In the genomic region with DNA sequence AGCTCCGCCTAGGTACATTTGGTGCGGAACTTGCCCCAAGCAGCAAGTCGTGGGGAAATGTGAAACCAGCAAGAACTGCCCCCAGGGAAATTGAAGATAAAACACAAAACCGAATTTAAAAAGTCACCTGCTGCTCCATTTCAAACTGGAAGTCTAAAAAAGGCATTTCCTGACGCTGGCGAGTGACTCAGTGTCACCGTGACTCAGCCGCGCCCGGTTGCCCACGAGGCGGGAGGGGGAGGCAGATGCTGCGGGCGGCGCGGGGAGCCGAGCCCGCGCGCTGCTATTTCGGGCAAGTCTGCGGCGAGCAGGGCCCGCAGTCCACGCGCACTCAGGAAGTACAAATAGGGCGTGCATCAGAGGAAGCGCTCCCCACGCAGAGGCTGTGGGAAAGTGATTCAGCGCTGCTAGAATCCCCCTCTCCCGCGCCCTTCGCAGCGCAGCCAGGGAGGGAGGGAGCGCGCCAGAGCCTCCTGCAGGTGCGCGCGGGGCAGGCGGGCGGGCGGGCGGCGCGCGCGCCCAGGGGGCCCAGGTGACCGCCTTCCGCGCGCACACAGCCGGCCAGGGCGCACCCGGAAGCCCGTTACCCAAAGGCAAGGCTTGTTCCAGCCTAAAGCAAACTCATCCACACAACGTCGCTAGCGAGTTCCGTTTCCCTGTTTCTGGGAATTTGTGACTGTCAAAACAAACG, we compare ENCODE assay signal across 2 cellular contexts.
A peak's percentile ranks its signal among the peaks of the same experiment; 100 is the strongest.
TF ChIP-seq lines count a peak whose summit lies in the region.

No MANE protein-coding gene starts in this region.

TF ChIP-seq in IMR-90, 13 proteins besides CTCF, POLR2A, EP300 and RAD21:
- TF ChIP-seq, protein P1, sequence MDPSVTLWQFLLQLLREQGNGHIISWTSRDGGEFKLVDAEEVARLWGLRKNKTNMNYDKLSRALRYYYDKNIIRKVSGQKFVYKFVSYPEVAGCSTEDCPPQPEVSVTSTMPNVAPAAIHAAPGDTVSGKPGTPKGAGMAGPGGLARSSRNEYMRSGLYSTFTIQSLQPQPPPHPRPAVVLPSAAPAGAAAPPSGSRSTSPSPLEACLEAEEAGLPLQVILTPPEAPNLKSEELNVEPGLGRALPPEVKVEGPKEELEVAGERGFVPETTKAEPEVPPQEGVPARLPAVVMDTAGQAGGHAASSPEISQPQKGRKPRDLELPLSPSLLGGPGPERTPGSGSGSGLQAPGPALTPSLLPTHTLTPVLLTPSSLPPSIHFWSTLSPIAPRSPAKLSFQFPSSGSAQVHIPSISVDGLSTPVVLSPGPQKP (IDR thresholded peaks at IDR 0.05; ENCODE audit: borderline replicate concordance, low read depth, low read length): no peak
- peak; percentile 92 for TF ChIP-seq NFE2L2 (IDR thresholded peaks at IDR 0.05; ENCODE audit: low read depth, low read length)
- TF ChIP-seq SMC3 (IDR thresholded peaks at IDR 0.05; ENCODE audit: low read depth, low read length): no peak
- TF ChIP-seq RCOR1 (IDR thresholded peaks at IDR 0.05; ENCODE audit: insufficient replicate concordance, low read length): peak; percentile 64
- peak; percentile 88 for TF ChIP-seq FOS (IDR thresholded peaks at IDR 0.05; ENCODE audit: low read depth, low read length)
- TF ChIP-seq, protein P2, sequence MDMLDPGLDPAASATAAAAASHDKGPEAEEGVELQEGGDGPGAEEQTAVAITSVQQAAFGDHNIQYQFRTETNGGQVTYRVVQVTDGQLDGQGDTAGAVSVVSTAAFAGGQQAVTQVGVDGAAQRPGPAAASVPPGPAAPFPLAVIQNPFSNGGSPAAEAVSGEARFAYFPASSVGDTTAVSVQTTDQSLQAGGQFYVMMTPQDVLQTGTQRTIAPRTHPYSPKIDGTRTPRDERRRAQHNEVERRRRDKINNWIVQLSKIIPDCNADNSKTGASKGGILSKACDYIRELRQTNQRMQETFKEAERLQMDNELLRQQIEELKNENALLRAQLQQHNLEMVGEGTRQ (IDR thresholded peaks at IDR 0.05; ENCODE audit: low read depth, low read length): peak; percentile 54; the same call in 1 of the 2 replicates
- peak; percentile 74; the same call in 1 of the 2 replicates for TF ChIP-seq MAZ (IDR thresholded peaks at IDR 0.05; ENCODE audit: borderline replicate concordance, low read depth, low read length)
- no peak for TF ChIP-seq CEBPB (IDR thresholded peaks at IDR 0.05; ENCODE audit: low read depth, low read length)
- no peak for TF ChIP-seq MAFK (IDR thresholded peaks at IDR 0.05; ENCODE audit: low read depth, low read length)
- TF ChIP-seq RFX5 (IDR thresholded peaks at IDR 0.05; ENCODE audit: low read depth, low read length): no peak
- no peak for TF ChIP-seq CHD1 (IDR thresholded peaks at IDR 0.05; ENCODE audit: low read depth, low read length)
- 0 out of 2 replicates have a peak, but pooled peaks have one; percentile 27 for TF ChIP-seq BHLHE40 (IDR thresholded peaks at IDR 0.05; ENCODE audit: low read depth, low read length)
- TF ChIP-seq MXI1 (IDR thresholded peaks at IDR 0.05; ENCODE audit: borderline replicate concordance, low read depth, low read length): 0 out of 2 replicates have a peak, but pooled peaks have one; percentile 45

TF ChIP-seq in SK-N-SH, 30 proteins besides CTCF, POLR2A, EP300 and RAD21 (continued from another document):
- TF ChIP-seq, protein P2 (IDR thresholded peaks at IDR 0.05; ENCODE audit: borderline replicate concordance, low read depth, low read length): no peak
- TF ChIP-seq JUND (IDR thresholded peaks at IDR 0.05) (peak; percentile 84), NRF1 (IDR thresholded peaks at IDR 0.05; ENCODE audit: low read depth, low read length) (no peak), POLR2AphosphoS5 (IDR thresholded peaks at IDR 0.05; ENCODE audit: low read depth, low read length) (peak; percentile 18; the same call in 1 of the 2 replicates), SMC3 (IDR thresholded peaks at IDR 0.05; ENCODE audit: low read depth, low read length) (0 out of 2 replicates have a peak, but pooled peaks have one; percentile 6), TAF1 (IDR thresholded peaks at IDR 0.05; ENCODE audit: borderline replicate concordance, low read depth, low read length) (no peak), GABPA (IDR thresholded peaks at IDR 0.05; ENCODE audit: low read depth) (no peak), SIN3A (IDR thresholded peaks at IDR 0.05; ENCODE audit: borderline replicate concordance, low read depth, low read length) (no peak), MEF2A (IDR thresholded peaks at IDR 0.05; ENCODE audit: borderline replicate concordance, low read depth) (0 out of 2 replicates have a peak, but pooled peaks have one; percentile 62), FOXJ3 (CRISPR knock-in tag; IDR thresholded peaks at IDR 0.05) (no peak), FOSL2 (IDR thresholded peaks at IDR 0.05; ENCODE audit: borderline replicate concordance, low read depth) (peak; percentile 95), MXI1 (IDR thresholded peaks at IDR 0.05; ENCODE audit: low read depth, low read length) (peak; percentile 7; the same call in 1 of the 2 replicates)
- TF ChIP-seq, protein P3, sequence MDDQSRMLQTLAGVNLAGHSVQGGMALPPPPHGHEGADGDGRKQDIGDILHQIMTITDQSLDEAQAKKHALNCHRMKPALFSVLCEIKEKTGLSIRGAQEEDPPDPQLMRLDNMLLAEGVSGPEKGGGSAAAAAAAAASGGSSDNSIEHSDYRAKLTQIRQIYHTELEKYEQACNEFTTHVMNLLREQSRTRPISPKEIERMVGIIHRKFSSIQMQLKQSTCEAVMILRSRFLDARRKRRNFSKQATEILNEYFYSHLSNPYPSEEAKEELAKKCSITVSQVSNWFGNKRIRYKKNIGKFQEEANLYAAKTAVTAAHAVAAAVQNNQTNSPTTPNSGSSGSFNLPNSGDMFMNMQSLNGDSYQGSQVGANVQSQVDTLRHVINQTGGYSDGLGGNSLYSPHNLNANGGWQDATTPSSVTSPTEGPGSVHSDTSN (IDR thresholded peaks at IDR 0.05): 0 out of 2 replicates have a peak, but pooled peaks have one; percentile 22
- TF ChIP-seq, protein P4, sequence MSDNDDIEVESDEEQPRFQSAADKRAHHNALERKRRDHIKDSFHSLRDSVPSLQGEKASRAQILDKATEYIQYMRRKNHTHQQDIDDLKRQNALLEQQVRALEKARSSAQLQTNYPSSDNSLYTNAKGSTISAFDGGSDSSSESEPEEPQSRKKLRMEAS (IDR thresholded peaks at IDR 0.05; ENCODE audit: low read depth): peak; percentile 41; the same call in 1 of the 2 replicates
- TF ChIP-seq, protein P5, sequence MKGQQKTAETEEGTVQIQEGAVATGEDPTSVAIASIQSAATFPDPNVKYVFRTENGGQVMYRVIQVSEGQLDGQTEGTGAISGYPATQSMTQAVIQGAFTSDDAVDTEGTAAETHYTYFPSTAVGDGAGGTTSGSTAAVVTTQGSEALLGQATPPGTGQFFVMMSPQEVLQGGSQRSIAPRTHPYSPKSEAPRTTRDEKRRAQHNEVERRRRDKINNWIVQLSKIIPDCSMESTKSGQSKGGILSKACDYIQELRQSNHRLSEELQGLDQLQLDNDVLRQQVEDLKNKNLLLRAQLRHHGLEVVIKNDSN (IDR thresholded peaks at IDR 0.05; ENCODE audit: borderline replicate concordance, low read depth): no peak
- TF ChIP-seq, protein P6, sequence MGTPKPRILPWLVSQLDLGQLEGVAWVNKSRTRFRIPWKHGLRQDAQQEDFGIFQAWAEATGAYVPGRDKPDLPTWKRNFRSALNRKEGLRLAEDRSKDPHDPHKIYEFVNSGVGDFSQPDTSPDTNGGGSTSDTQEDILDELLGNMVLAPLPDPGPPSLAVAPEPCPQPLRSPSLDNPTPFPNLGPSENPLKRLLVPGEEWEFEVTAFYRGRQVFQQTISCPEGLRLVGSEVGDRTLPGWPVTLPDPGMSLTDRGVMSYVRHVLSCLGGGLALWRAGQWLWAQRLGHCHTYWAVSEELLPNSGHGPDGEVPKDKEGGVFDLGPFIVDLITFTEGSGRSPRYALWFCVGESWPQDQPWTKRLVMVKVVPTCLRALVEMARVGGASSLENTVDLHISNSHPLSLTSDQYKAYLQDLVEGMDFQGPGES (IDR thresholded peaks at IDR 0.05; ENCODE audit: low read depth, low read length): no peak
- TF ChIP-seq, protein P7, sequence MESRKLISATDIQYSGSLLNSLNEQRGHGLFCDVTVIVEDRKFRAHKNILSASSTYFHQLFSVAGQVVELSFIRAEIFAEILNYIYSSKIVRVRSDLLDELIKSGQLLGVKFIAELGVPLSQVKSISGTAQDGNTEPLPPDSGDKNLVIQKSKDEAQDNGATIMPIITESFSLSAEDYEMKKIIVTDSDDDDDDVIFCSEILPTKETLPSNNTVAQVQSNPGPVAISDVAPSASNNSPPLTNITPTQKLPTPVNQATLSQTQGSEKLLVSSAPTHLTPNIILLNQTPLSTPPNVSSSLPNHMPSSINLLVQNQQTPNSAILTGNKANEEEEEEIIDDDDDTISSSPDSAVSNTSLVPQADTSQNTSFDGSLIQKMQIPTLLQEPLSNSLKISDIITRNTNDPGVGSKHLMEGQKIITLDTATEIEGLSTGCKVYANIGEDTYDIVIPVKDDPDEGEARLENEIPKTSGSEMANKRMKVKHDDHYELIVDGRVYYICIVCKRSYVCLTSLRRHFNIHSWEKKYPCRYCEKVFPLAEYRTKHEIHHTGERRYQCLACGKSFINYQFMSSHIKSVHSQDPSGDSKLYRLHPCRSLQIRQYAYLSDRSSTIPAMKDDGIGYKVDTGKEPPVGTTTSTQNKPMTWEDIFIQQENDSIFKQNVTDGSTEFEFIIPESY (IDR thresholded peaks at IDR 0.05; ENCODE audit: borderline replicate concordance, low read depth): no peak
TF ChIP-seq in SK-N-SH: peak in this region for 9.
